Comparison of ENCODE assay signal across 1 cellular context in the genomic region with DNA sequence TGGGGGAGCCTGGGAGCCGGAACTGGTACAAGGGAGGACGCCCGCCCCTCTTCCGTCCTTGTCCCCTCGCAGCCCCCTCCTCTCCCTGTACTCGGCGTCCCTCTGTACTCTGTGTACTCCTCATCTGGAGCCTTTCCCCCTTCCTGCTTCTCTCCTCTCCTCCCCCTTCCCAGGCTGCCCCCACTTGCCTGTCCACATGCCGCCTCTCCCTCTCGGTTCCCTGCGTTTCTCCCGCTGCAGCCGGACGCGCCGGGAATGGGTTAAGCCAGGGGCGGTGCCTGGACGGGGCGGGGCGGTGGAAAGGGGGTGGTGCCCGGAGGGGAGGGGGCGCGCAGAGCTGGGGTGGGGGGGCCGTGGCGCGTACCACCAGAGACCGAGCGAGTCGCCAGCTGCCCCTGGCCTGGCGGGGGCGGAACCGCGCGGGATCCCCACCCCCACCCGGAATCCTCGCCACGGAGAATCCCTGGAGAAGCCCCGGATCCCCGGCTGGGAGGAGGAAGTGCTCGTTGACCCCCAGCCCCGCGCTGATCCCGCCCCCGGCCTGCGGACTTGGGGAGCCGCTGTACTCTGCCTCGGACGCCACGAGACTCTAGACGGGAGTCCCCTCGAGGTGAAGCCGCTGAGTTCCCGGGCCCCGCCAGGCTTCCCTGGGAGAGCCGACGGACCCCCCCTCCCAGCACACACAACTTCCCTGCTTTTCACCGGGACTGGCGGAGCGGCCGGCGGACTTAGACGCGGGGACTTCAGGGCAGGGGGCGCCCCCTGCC.
A peak's percentile ranks its signal among the peaks of the same experiment; 100 is the strongest.
TF ChIP-seq lines count a peak whose summit lies in the region.

No MANE protein-coding gene starts in this region.

TF ChIP-seq in HepG2, 621 proteins besides CTCF, POLR2A, EP300 and RAD21 (continued from another document and continues in another):
- TF ChIP-seq, protein P1, sequence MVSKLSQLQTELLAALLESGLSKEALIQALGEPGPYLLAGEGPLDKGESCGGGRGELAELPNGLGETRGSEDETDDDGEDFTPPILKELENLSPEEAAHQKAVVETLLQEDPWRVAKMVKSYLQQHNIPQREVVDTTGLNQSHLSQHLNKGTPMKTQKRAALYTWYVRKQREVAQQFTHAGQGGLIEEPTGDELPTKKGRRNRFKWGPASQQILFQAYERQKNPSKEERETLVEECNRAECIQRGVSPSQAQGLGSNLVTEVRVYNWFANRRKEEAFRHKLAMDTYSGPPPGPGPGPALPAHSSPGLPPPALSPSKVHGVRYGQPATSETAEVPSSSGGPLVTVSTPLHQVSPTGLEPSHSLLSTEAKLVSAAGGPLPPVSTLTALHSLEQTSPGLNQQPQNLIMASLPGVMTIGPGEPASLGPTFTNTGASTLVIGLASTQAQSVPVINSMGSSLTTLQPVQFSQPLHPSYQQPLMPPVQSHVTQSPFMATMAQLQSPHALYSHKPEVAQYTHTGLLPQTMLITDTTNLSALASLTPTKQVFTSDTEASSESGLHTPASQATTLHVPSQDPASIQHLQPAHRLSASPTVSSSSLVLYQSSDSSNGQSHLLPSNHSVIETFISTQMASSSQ (IDR thresholded peaks at IDR 0.05; ENCODE audit: low read depth) = no peak
- TF ChIP-seq, protein P1 (CRISPR knock-in tag; IDR thresholded peaks at IDR 0.05; ENCODE audit: borderline replicate concordance) = no peak; the same call in 1 of the 2 replicates
- TF ChIP-seq MAZ (IDR thresholded peaks at IDR 0.05; ENCODE audit: borderline replicate concordance, low read depth, low read length) (peak; percentile 53; the same call in 1 of the 2 replicates), MAZ (CRISPR knock-in tag; IDR thresholded peaks at IDR 0.05; ENCODE audit: low read depth) (no peak; the same call in 1 of the 2 replicates), SRSF4 (IDR thresholded peaks at IDR 0.05; ENCODE audit: low read depth, low read length, poor library complexity, severe bottlenecking) (no peak), ZNF256 (CRISPR knock-in tag; conservative IDR thresholded peaks at IDR 0.05) (no peak), GATAD2A (CRISPR knock-in tag; IDR thresholded peaks at IDR 0.05) (peak; percentile 74), HNRNPH1 (optimal IDR thresholded peaks at IDR 0.05; ENCODE audit: low read depth, low read length) (no peak), ZSCAN9 (CRISPR knock-in tag; IDR thresholded peaks at IDR 0.05; ENCODE audit: borderline replicate concordance) (peak; percentile 18; the same call in 1 of the 2 replicates), ZNF563 (CRISPR knock-in tag; IDR thresholded peaks at IDR 0.05) (peak; percentile 58; the same call in 1 of the 2 replicates), GABPB1 (CRISPR knock-in tag; IDR thresholded peaks at IDR 0.05) (peak; percentile 59; the same call in 1 of the 2 replicates), PAF1 (CRISPR knock-in tag; IDR thresholded peaks at IDR 0.05) (no peak), ATAD3A (CRISPR knock-in tag; IDR thresholded peaks at IDR 0.05) (no peak), SAFB2 (CRISPR knock-in tag; IDR thresholded peaks at IDR 0.05; ENCODE audit: borderline replicate concordance, low read depth) (no peak), ZNF839 (CRISPR knock-in tag; IDR thresholded peaks at IDR 0.05; ENCODE audit: borderline replicate concordance) (peak; percentile 66; the same call in 1 of the 2 replicates), ZBTB3 (CRISPR knock-in tag; IDR thresholded peaks at IDR 0.05; ENCODE audit: borderline replicate concordance, low read depth) (no peak), ISX (CRISPR knock-in tag; conservative IDR thresholded peaks at IDR 0.05) (no peak), ZNF724P (CRISPR knock-in tag; IDR thresholded peaks at IDR 0.05; ENCODE audit: borderline replicate concordance) (no peak), TARDBP (CRISPR knock-in tag; IDR thresholded peaks at IDR 0.05) (peak; percentile 35; the same call in 1 of the 2 replicates), ZNF34 (CRISPR knock-in tag; IDR thresholded peaks at IDR 0.05; ENCODE audit: borderline replicate concordance) (no peak), YY1 (IDR thresholded peaks at IDR 0.05; ENCODE audit: insufficient read depth, insufficient replicate concordance, low read depth, low read length) (no peak), ZNF652 (CRISPR knock-in tag; IDR thresholded peaks at IDR 0.05; ENCODE audit: borderline replicate concordance, low read depth) (peak; percentile 97), TOPORS (CRISPR knock-in tag; IDR thresholded peaks at IDR 0.05) (0 out of 2 replicates have a peak, but pooled peaks have one; percentile 53), ZNF670 (CRISPR knock-in tag; IDR thresholded peaks at IDR 0.05; ENCODE audit: borderline replicate concordance) (no peak), CBX5 (CRISPR knock-in tag; IDR thresholded peaks at IDR 0.05; ENCODE audit: borderline replicate concordance) (no peak), ZNF292 (CRISPR knock-in tag; IDR thresholded peaks at IDR 0.05; ENCODE audit: borderline replicate concordance, low read depth) (no peak), GABPA (IDR thresholded peaks at IDR 0.05; ENCODE audit: low read depth, low read length) (peak; percentile 20; the same call in 1 of the 2 replicates), GABPA (CRISPR knock-in tag; IDR thresholded peaks at IDR 0.05; ENCODE audit: low read depth) (peak; percentile 71), ZNF629 (CRISPR knock-in tag; conservative IDR thresholded peaks at IDR 0.05) (0 out of 2 replicates have a peak, but pooled peaks have one; percentile 11), ZNF430 (CRISPR knock-in tag; IDR thresholded peaks at IDR 0.05) (0 out of 2 replicates have a peak, but pooled peaks have one; percentile 6), MYNN (CRISPR knock-in tag; IDR thresholded peaks at IDR 0.05; ENCODE audit: low read depth) (no peak), SP2 (CRISPR knock-in tag; IDR thresholded peaks at IDR 0.05) (no peak), MEIS2 (CRISPR knock-in tag; IDR thresholded peaks at IDR 0.05) (no peak; the same call in 1 of the 2 replicates), PHF21A (CRISPR knock-in tag; IDR thresholded peaks at IDR 0.05) (no peak), ZNF567 (CRISPR knock-in tag; IDR thresholded peaks at IDR 0.05; ENCODE audit: borderline replicate concordance) (no peak), REPIN1 (CRISPR knock-in tag; IDR thresholded peaks at IDR 0.05; ENCODE audit: borderline replicate concordance, low read depth) (peak; percentile 19; the same call in 1 of the 2 replicates), ZNF749 (CRISPR knock-in tag; IDR thresholded peaks at IDR 0.05; ENCODE audit: borderline replicate concordance) (no peak), PHF8 (CRISPR knock-in tag; IDR thresholded peaks at IDR 0.05) (no peak; the same call in 1 of the 2 replicates), ASH2L (IDR thresholded peaks at IDR 0.05; ENCODE audit: insufficient read length, low read depth, low read length) (no peak)
- TF ChIP-seq, protein P2, sequence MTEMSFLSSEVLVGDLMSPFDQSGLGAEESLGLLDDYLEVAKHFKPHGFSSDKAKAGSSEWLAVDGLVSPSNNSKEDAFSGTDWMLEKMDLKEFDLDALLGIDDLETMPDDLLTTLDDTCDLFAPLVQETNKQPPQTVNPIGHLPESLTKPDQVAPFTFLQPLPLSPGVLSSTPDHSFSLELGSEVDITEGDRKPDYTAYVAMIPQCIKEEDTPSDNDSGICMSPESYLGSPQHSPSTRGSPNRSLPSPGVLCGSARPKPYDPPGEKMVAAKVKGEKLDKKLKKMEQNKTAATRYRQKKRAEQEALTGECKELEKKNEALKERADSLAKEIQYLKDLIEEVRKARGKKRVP (CRISPR knock-in tag; IDR thresholded peaks at IDR 0.05) = no peak
- TF ChIP-seq, protein P3, sequence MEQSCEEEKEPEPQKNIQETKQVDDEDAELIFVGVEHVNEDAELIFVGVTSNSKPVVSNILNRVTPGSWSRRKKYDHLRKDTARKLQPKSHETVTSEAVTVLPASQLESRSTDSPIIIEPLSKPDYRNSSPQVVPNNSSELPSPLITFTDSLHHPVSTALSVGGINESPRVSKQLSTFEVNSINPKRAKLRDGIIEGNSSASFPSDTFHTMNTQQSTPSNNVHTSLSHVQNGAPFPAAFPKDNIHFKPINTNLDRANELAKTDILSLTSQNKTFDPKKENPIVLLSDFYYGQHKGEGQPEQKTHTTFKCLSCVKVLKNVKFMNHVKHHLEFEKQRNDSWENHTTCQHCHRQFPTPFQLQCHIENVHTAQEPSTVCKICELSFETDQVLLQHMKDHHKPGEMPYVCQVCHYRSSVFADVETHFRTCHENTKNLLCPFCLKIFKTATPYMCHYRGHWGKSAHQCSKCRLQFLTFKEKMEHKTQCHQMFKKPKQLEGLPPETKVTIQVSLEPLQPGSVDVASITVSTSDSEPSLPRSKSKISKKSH (CRISPR knock-in tag; IDR thresholded peaks at IDR 0.05; ENCODE audit: borderline replicate concordance) = 0 out of 2 replicates have a peak, but pooled peaks have one; percentile 54
- TF ChIP-seq, protein P4, sequence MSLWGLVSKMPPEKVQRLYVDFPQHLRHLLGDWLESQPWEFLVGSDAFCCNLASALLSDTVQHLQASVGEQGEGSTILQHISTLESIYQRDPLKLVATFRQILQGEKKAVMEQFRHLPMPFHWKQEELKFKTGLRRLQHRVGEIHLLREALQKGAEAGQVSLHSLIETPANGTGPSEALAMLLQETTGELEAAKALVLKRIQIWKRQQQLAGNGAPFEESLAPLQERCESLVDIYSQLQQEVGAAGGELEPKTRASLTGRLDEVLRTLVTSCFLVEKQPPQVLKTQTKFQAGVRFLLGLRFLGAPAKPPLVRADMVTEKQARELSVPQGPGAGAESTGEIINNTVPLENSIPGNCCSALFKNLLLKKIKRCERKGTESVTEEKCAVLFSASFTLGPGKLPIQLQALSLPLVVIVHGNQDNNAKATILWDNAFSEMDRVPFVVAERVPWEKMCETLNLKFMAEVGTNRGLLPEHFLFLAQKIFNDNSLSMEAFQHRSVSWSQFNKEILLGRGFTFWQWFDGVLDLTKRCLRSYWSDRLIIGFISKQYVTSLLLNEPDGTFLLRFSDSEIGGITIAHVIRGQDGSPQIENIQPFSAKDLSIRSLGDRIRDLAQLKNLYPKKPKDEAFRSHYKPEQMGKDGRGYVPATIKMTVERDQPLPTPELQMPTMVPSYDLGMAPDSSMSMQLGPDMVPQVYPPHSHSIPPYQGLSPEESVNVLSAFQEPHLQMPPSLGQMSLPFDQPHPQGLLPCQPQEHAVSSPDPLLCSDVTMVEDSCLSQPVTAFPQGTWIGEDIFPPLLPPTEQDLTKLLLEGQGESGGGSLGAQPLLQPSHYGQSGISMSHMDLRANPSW (CRISPR knock-in tag; IDR thresholded peaks at IDR 0.05; ENCODE audit: borderline replicate concordance) = no peak
- TF ChIP-seq, protein P5, sequence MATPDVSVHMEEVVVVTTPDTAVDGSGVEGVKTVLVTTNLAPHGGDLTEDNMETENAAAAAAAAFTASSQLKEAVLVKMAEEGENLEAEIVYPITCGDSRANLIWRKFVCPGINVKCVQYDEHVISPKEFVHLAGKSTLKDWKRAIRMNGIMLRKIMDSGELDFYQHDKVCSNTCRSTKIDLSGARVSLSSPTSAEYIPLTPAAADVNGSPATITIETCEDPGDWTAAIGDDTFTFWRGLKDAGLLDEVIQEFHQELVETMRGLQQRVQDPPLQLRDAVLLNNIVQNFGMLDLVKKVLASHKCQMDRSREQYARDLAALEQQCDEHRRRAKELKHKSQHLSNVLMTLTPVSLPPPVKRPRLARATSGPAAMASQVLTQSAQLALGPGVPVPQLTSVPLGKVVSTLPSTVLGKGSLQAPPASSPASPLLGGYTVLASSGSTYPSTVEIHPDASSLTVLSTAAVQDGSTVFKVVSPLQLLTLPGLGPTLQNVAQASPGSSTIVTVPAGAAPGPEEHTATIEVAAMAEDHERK (CRISPR knock-in tag; IDR thresholded peaks at IDR 0.05; ENCODE audit: low read depth) = no peak
- TF ChIP-seq, protein P6, sequence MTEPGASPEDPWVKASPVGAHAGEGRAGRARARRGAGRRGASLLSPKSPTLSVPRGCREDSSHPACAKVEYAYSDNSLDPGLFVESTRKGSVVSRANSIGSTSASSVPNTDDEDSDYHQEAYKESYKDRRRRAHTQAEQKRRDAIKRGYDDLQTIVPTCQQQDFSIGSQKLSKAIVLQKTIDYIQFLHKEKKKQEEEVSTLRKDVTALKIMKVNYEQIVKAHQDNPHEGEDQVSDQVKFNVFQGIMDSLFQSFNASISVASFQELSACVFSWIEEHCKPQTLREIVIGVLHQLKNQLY (CRISPR knock-in tag; IDR thresholded peaks at IDR 0.05) = no peak
- TF ChIP-seq, protein P7, sequence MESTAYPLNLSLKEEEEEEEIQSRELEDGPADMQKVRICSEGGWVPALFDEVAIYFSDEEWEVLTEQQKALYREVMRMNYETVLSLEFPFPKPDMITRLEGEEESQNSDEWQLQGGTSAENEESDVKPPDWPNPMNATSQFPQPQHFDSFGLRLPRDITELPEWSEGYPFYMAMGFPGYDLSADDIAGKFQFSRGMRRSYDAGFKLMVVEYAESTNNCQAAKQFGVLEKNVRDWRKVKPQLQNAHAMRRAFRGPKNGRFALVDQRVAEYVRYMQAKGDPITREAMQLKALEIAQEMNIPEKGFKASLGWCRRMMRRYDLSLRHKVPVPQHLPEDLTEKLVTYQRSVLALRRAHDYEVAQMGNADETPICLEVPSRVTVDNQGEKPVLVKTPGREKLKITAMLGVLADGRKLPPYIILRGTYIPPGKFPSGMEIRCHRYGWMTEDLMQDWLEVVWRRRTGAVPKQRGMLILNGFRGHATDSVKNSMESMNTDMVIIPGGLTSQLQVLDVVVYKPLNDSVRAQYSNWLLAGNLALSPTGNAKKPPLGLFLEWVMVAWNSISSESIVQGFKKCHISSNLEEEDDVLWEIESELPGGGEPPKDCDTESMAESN (CRISPR knock-in tag; conservative IDR thresholded peaks at IDR 0.05) = 0 out of 2 replicates have a peak, but pooled peaks have one; percentile 2
